Comparison of ENCODE assay signal across 8 cellular contexts in genomic region chr15:64163662-64164362, GRCh38. TPM values are rescaled to one million over a fixed set of nuclear protein-coding genes. Genes with fewer than 3 reads are reported as not detected.
A peak's percentile ranks its signal among the peaks of the same experiment; 100 is the strongest.
DNase-seq lines count a peak whose midpoint lies in the region; ATAC-seq and TF ChIP-seq lines count a peak whose summit lies in the region.

No MANE protein-coding gene starts in this region.

- peak overlapping the region; percentile 87 for H3K27ac Mint-ChIP-seq in central memory CD8-positive, alpha-beta T cell (ENCODE audit: low read depth)

- no peaks in the 10 kb centered on the region for H3K27me3 Mint-ChIP-seq in central memory CD8-positive, alpha-beta T cell

- no peak overlapping the region for H2BK15ac ChIP-seq in mesendoderm (replicated peaks; ENCODE audit: low read depth)

- H3K4me3 Mint-ChIP-seq in central memory CD8-positive, alpha-beta T cell = peak overlapping the region; percentile 78

- H4K8ac ChIP-seq in mesendoderm (ENCODE audit: low read depth, low read length) = no peak overlapping the region

- ATAC-seq in GM21526 (IDR thresholded peaks at IDR 0.05; ENCODE audit: low FRiP score, unreplicated experiment) (peak; percentile 13), aorta (ENCODE audit: low FRiP score) (peak; percentile 15), HG03139 (IDR thresholded peaks at IDR 0.05; ENCODE audit: unreplicated experiment) (no peak)
- ATAC-seq in central memory CD8-positive, alpha-beta T cell (replicated peaks; ENCODE audit: extremely low read depth, poor library complexity, severe bottlenecking) = no peak

- no peak overlapping the region for H2BK5ac ChIP-seq in mesendoderm (ENCODE audit: low read length)

- no peak overlapping the region for H3K23ac ChIP-seq in mesendoderm (ENCODE audit: low read length)

- H3K4me1 ChIP-seq in mesendoderm (ENCODE audit: control insufficient read depth, low read depth, low read length) (peaks cover 3% of the 10 kb centered on the region), aorta (ENCODE audit: control insufficient read depth in 1 of 2, insufficient read depth in 2 of 2, low read length in 2 of 2) (peaks cover 0 to 2% of the 10 kb centered on the region in 2 donors)

- peaks cover 27% of the 10 kb centered on the region for H3K36me3 Mint-ChIP-seq in central memory CD8-positive, alpha-beta T cell (ENCODE audit: insufficient read depth)

- no peak overlapping the region for H2AK5ac ChIP-seq in mesendoderm (ENCODE audit: low read length)

- intact Hi-C loops in aorta (cut with DNase I) = loop anchor here (5.0 to 10.0 kb wide), 3 partner anchors 72 to 221 kb away; partner anchors contain the start of genes CIAO2A (in 1 of the 2), CSNK1G1 (in 1 of the 2), PCLAF (in 1 of the 2) and TRIP4 (in 1 of the 2)

- no peak overlapping the region for H2BK120ac ChIP-seq in mesendoderm (ENCODE audit: low read depth, low read length)

- H4K5ac ChIP-seq in mesendoderm (ENCODE audit: low read length) = no peak overlapping the region

- H3K79me2 ChIP-seq in mesendoderm (ENCODE audit: control insufficient read depth, insufficient read depth, low read length) = peaks cover 15% of the 10 kb centered on the region

- peaks cover 21% of the 10 kb centered on the region for H3K4me1 Mint-ChIP-seq in central memory CD8-positive, alpha-beta T cell

- H3K4me3 ChIP-seq in AG04450 (ENCODE audit: low read depth, low read length) (peak overlapping the region; percentile 60), mesendoderm (ENCODE audit: low read length) (no peak overlapping the region), aorta (ENCODE audit: low read length in 2 of 2) (peak overlapping the region in 1 of 2 donors; percentile 21)

- H3K56ac ChIP-seq in mesendoderm (ENCODE audit: low read length) = peak overlapping the region; percentile 90

- peaks cover 12% of the 10 kb centered on the region for H3K79me1 ChIP-seq in mesendoderm (ENCODE audit: low read length)

- no peak for DNase-seq in AG04450 (ENCODE audit: low read depth, low spot score)
- peak; percentile 43 for DNase-seq in NCI-H2227 treated with DMSO at 0.1 percent for 48 hours (lab: John Stamatoyannopoulos, UW)
- no peak for DNase-seq in central memory CD8-positive, alpha-beta T cell (ENCODE audit: low spot score in 2 of 2)
- peak; percentile 63 for DNase-seq in mesendoderm
- DNase-seq in aorta = peak in 1 of 2 donors; percentile 70
- DNase-seq in HuH-7 (ENCODE audit: low spot score) = no peak

- H3K27ac ChIP-seq in AG04450 (ENCODE audit: low read depth, low read length) (peak overlapping the region; percentile 42), mesendoderm (ENCODE audit: low read depth, low read length) (peak overlapping the region; percentile 31), aorta (ENCODE audit: low read depth in 1 of 2, low read length in 2 of 2) (peak overlapping the region in 1 of 2 donors; percentile 50)

- no peak overlapping the region for H3K4ac ChIP-seq in mesendoderm (ENCODE audit: low read depth, low read length)

- no peaks in the 10 kb centered on the region for H3K27me3 ChIP-seq in AG04450 (ENCODE audit: control insufficient read depth, insufficient read depth, low read length)
- no peaks in the 10 kb centered on the region for H3K27me3 ChIP-seq in mesendoderm (ENCODE audit: insufficient read depth, low read length, poor library complexity)
- H3K27me3 ChIP-seq in aorta (ENCODE audit: control insufficient read depth in 1 of 2, insufficient read depth in 2 of 2, low read length in 1 of 2) = no peaks in the 10 kb centered on the region

- WGBS in mesendoderm (ENCODE audit: extremely low coverage, insufficient coverage, low lambda C conversion rate) = 100% methylated on average over 4 of the region's 14 CpGs
- WGBS in aorta, 2 donors = 41 to 42% methylated on average over 14 of the region's 14 CpGs

- TF ChIP-seq CTCF in AG04450 (IDR thresholded peaks at IDR 0.05; ENCODE audit: low read depth, low read length) = no peak

- no peaks in the 10 kb centered on the region for H3K9me3 ChIP-seq in AG04450 (ENCODE audit: control insufficient read depth, insufficient read depth, low read length)
- no peaks in the 10 kb centered on the region for H3K9me3 ChIP-seq in aorta (ENCODE audit: control insufficient read depth, low read length)

- POLR2A ChIA-PET in AG04450 (lab: Yijun Ruan, JAX) = interaction anchor here (0.6 to 2.0 kb wide), 6 partner anchors 10 to 659 kb away, joined by 3 to 19 read pairs (median 3); no protein-coding TSS in a partner anchor

- peak overlapping the region; percentile 74 for H3K9ac ChIP-seq in mesendoderm (ENCODE audit: low read length)

- H3K36me3 ChIP-seq in mesendoderm (ENCODE audit: control insufficient read depth, insufficient read depth, low read length) (peaks cover 5% of the 10 kb centered on the region), aorta (ENCODE audit: control insufficient read depth in 1 of 2, insufficient read depth in 2 of 2, low read length in 1 of 2) (peaks cover 1 to 2% of the 10 kb centered on the region in 2 donors)

- H3K9me3 Mint-ChIP-seq in central memory CD8-positive, alpha-beta T cell = no peaks in the 10 kb centered on the region

- H3K18ac ChIP-seq in mesendoderm (ENCODE audit: low read length) = no peak overlapping the region

- CTCF ChIA-PET in AG04450 (lab: Charles Lee) = interaction anchor here (1.0 to 2.3 kb wide), 2 partner anchors 10 to 13 kb away, joined by 3 to 13 read pairs; no protein-coding TSS in a partner anchor

- H3K4me2 ChIP-seq in mesendoderm (ENCODE audit: low read length) = peak overlapping the region; percentile 61

RNA-seq across cellular contexts. Expression of gene PPIB, which starts 1.0 kb away (rescaled TPM):
- 1,298 and 1,311 TPM in 2 replicates for polyA plus RNA-seq in AG04450 (2011; rRNA removed)
- polyA minus RNA-seq in AG04450 (2011; rRNA and poly(A)+ RNA removed) = 558 and 588 TPM in 2 replicates
- polyA plus RNA-seq in mesendoderm (2013, experiment 1 of 2) = 643 TPM
- 637 TPM for polyA plus RNA-seq in mesendoderm (2013, experiment 2 of 2)
- 100 to 1,000 TPM; 362 to 395 TPM for total RNA-seq in aorta
- polyA plus RNA-seq in aorta = 100 to 1,000 TPM; 293 to 699 TPM

RNA-seq across cellular contexts. Expression of gene SNX22, which starts 12.3 kb away (rescaled TPM):
- polyA plus RNA-seq in AG04450 (2011; rRNA removed) (0.06 and 0.10 TPM in 2 replicates), aorta (under 1 TPM; 0.38 to 0.90 TPM)
- 0.14 and 0.35 TPM in 2 replicates for polyA minus RNA-seq in AG04450 (2011; rRNA and poly(A)+ RNA removed)
- 1.2 TPM for polyA plus RNA-seq in mesendoderm (2013, experiment 1 of 2)
- 1.2 TPM for polyA plus RNA-seq in mesendoderm (2013, experiment 2 of 2)
- under 1 TPM; 0.36 to 0.39 TPM for total RNA-seq in aorta

Comparison
In these comparisons a context has a peak if more than half of its experiments do, and no peak if none do; other contexts are left out.
1. DNase-seq: peak in NCI-H2227 treated with DMSO at 0.1 percent for 48 hours (single experiment) and mesendoderm (single experiment); none in AG04450 (single experiment), central memory CD8-positive, alpha-beta T cell (0 of 2) and HuH-7 (single experiment).
2. ATAC-seq: peak in GM21526 (single experiment) and aorta (single experiment); none in central memory CD8-positive, alpha-beta T cell (single experiment) and HG03139 (single experiment).